11 cellular contexts compared by ENCODE assay signal in genomic region chr9:107737987-107738743, GRCh38.
DNase-seq lines count a peak whose midpoint lies in the region; ATAC-seq, FAIRE-seq and TF ChIP-seq lines count a peak whose summit lies in the region.
"Had no signal": no experiment of that assay in that cellular context is flagged by ENCODE, and none has a peak within 500 bp of the region (broad histone marks: within the 10 kb centered on the region; RNA-seq: fewer than 3 reads in every experiment).

No MANE protein-coding gene starts in this region.

- no peak overlapping the region for H3K4me3 ChIP-seq in lung
- no peak overlapping the region for H3K4me3 ChIP-seq in CD8-positive, alpha-beta memory T cell (ENCODE audit: low read length)

- ATAC-seq in lung (ENCODE audit: insufficient read depth, low FRiP score) = peak; percentile 60
- ATAC-seq in GM19395 (IDR thresholded peaks at IDR 0.05; ENCODE audit: unreplicated experiment) = no peak

- intact Hi-C loops in MCF 10A (cut with micrococcal nuclease) = loop anchor here (2.0 to 10.0 kb wide), 4 partner anchors 303 to 737 kb away; no protein-coding TSS in a partner anchor

- CTCF ChIA-PET in MCF 10A (lab: Yijun Ruan, JAX) = interaction anchor here (0.6 to 2.7 kb wide), 8 partner anchors 13 to 828 kb away, joined by 3 to 12 read pairs (median 4); no protein-coding TSS in a partner anchor
- CTCF ChIA-PET in CD8-positive, alpha-beta memory T cell (lab: Charles Lee) = no interaction called here

- no peaks in the 10 kb centered on the region for H3K36me3 ChIP-seq in lung (ENCODE audit: control insufficient read depth in 2 of 2, insufficient read depth in 2 of 2, low read length in 2 of 2)
- H3K36me3 ChIP-seq in CD8-positive, alpha-beta memory T cell (ENCODE audit: insufficient read depth, low read length) = no peaks in the 10 kb centered on the region

- H3K27me3 ChIP-seq in lung (ENCODE audit: control insufficient read depth, insufficient read depth) = no peaks in the 10 kb centered on the region
- H3K27me3 ChIP-seq in CD8-positive, alpha-beta memory T cell (ENCODE audit: insufficient read depth, low read length, poor library complexity, severe bottlenecking) = no peaks in the 10 kb centered on the region

- DNase-seq in NCI-H1105 (lab: John Stamatoyannopoulos, UW) = peak; percentile 70
- DNase-seq in MCF 10A (ENCODE audit: unreplicated experiment) = peak; percentile 95
- DNase-seq in lung (ENCODE audit: low spot score) = no peak
- DNase-seq in CD8-positive, alpha-beta memory T cell = no peak
- no peak for DNase-seq in GM19239 (ENCODE audit: insufficient read length, low spot score)
- DNase-seq in OCI-M1 (lab: John Stamatoyannopoulos, UW) = no peak
- DNase-seq: effector CD4-positive, alpha-beta T cell had no signal

- H3K27ac Mint-ChIP-seq in MCF 10A (ENCODE audit: low read depth, unreplicated experiment) = peak overlapping the region; percentile 99
- H3K27ac Mint-ChIP-seq in CD8-positive, alpha-beta memory T cell = no peak overlapping the region

- FAIRE-seq in GM19239 (lab: Jason Lieb, UNC) = no peak
- FAIRE-seq: HTR-8/SVneo, TTC549 had no signal

- H3K27ac ChIP-seq in 22Rv1 = 0 out of 2 replicates have a peak overlapping the region, but pooled peaks have one; percentile 0
- H3K27ac ChIP-seq in lung (ENCODE audit: low read depth in 1 of 2, low read length in 1 of 2) = peak overlapping the region in 1 of 2 donors; percentile 54
- H3K27ac ChIP-seq in CD8-positive, alpha-beta memory T cell (ENCODE audit: low read depth, low read length) = no peak overlapping the region

- WGBS in lung, 2 donors = 64 to 79% methylated on average over 17 of the region's 17 CpGs

- no peaks in the 10 kb centered on the region for H3K27me3 Mint-ChIP-seq in MCF 10A (ENCODE audit: insufficient read depth, unreplicated experiment)
- H3K27me3 Mint-ChIP-seq in CD8-positive, alpha-beta memory T cell = peaks cover 0 to 1% of the 10 kb centered on the region in 2 donors

- H3K4me3 Mint-ChIP-seq in MCF 10A (ENCODE audit: unreplicated experiment) = peak overlapping the region; percentile 38
- no peak overlapping the region for H3K4me3 Mint-ChIP-seq in CD8-positive, alpha-beta memory T cell

- H3K9me3 ChIP-seq in lung (ENCODE audit: control insufficient read depth in 2 of 2, insufficient read depth in 1 of 2, low read length in 1 of 2) = no peaks in the 10 kb centered on the region
- H3K9me3 ChIP-seq in CD8-positive, alpha-beta memory T cell (ENCODE audit: low read length) = no peaks in the 10 kb centered on the region

- TF ChIP-seq CTCF in 22Rv1 (IDR thresholded peaks at IDR 0.05) = no peak
- TF ChIP-seq CTCF in MCF 10A (IDR thresholded peaks at IDR 0.05; ENCODE audit: unreplicated experiment) = no peak
- no peak for TF ChIP-seq CTCF in lung (IDR thresholded peaks at IDR 0.05; ENCODE audit: control extremely low read depth, extremely low read depth)

- H3K36me3 Mint-ChIP-seq in MCF 10A (ENCODE audit: insufficient read depth, unreplicated experiment) = no peaks in the 10 kb centered on the region
- H3K36me3 Mint-ChIP-seq in CD8-positive, alpha-beta memory T cell = no peaks in the 10 kb centered on the region

- POLR2A ChIA-PET in MCF 10A (lab: Yijun Ruan, JAX) = interaction anchor here (0.7 to 5.4 kb wide), 21 partner anchors 13 to 1171 kb away, joined by 3 to 69 read pairs (median 5); partner anchors contain the start of gene KLF4
- POLR2A ChIA-PET in CD8-positive, alpha-beta memory T cell (lab: Charles Lee) = no interaction called here

- BruUV-seq in MCF 10A (replicated peaks; lab: Mats Ljungman, UMichigan) = TSS peak; percentile 84

- no peaks in the 10 kb centered on the region for H3K9me3 Mint-ChIP-seq in MCF 10A (ENCODE audit: unreplicated experiment)
- peaks cover 0 to 4% (median 0%) of the 10 kb centered on the region in 5 donors for H3K9me3 Mint-ChIP-seq in CD8-positive, alpha-beta memory T cell

- H3K4me1 ChIP-seq in lung (ENCODE audit: control insufficient read depth in 2 of 2, insufficient read depth in 2 of 2, low read length in 2 of 2) = peaks cover 4 to 5% of the 10 kb centered on the region in 2 donors
- H3K4me1 ChIP-seq in CD8-positive, alpha-beta memory T cell (ENCODE audit: insufficient read depth, low read length) = no peaks in the 10 kb centered on the region

- peaks cover 74% of the 10 kb centered on the region for H3K4me1 Mint-ChIP-seq in MCF 10A (ENCODE audit: insufficient read depth, unreplicated experiment)
- no peaks in the 10 kb centered on the region for H3K4me1 Mint-ChIP-seq in CD8-positive, alpha-beta memory T cell

Comparison
In these comparisons a context has a peak if more than half of its experiments do, and no peak if none do; other contexts are left out.
1. DNase-seq: peak in NCI-H1105 (single experiment) and MCF 10A (single experiment); none in lung (single experiment), CD8-positive, alpha-beta memory T cell (0 of 5), GM19239 (single experiment) and OCI-M1 (single experiment).